ENCODE assay signal across 8 cellular contexts in the genomic region with DNA sequence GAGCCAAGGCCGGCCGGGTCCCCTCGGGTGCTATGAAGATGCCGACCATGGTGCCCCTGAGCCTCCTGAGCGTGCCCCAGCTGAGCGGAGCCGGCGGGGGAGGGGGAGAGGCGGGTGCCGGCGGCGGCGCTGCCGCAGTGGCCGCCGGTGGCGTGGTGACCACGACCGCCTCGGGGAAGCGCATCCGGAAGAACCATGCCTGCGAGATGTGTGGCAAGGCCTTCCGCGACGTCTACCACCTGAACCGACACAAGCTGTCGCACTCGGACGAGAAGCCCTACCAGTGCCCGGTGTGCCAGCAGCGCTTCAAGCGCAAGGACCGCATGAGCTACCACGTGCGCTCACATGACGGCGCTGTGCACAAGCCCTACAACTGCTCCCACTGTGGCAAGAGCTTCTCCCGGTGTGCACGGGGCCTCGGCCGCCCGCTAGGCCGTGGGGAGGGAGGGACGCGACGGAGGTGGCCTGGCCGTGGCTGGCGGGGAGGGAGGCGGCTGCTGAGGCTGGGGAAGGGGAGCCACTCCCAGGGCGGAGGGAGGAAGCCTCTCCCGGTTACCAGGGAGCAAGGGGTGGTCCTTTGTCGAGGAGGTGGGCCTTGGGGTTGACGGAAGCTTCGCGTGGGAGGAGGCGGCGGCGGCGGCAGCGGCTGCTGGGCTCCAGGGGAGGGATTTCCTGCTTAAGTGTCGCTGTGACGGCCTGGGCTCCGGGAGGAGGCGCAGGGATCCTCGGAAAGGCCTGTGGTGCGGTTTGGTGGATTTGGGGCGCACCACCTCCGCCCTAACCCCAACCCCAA. TPM values are rescaled to one million over a fixed set of nuclear protein-coding genes. Genes with fewer than 3 reads are reported as not detected.
DNase-seq lines count a peak whose midpoint lies in the region; ATAC-seq and TF ChIP-seq lines count a peak whose summit lies in the region.

No MANE protein-coding gene starts in this region.

- WGBS in endodermal cell (ENCODE audit: insufficient coverage in 1 of 2, insufficient read length in 1 of 2), 2 experiments: 0 to 2% methylated on average over 18 to 69 of the region's 69 CpGs
- 1 to 2% methylated on average over 55 to 69 of the region's 69 CpGs for WGBS in mesodermal cell (ENCODE audit: insufficient coverage in 2 of 2), 2 experiments

- no peaks in the 10 kb centered on the region for H3K27me3 ChIP-seq in NT2/D1 (ENCODE audit: insufficient read depth, insufficient read length)
- H3K27me3 ChIP-seq in endodermal cell (ENCODE audit: control insufficient read depth, insufficient read depth, low read length, poor library complexity, severe bottlenecking): no peaks in the 10 kb centered on the region

- H3K4me1 Mint-ChIP-seq in endodermal cell: peaks cover 47% of the 10 kb centered on the region

- H3K27me3 Mint-ChIP-seq in endodermal cell (ENCODE audit: insufficient read depth): peaks cover under 1% of the 10 kb centered on the region

- no peaks in the 10 kb centered on the region for H3K9me3 ChIP-seq in NT2/D1 (ENCODE audit: insufficient read depth, low read length)
- H3K9me3 ChIP-seq in endodermal cell (ENCODE audit: control insufficient read depth, low read length): no peaks in the 10 kb centered on the region
- H3K9me3 ChIP-seq in mesodermal cell (ENCODE audit: control insufficient read depth, low read length): no peaks in the 10 kb centered on the region

- peak; percentile 61 for TF ChIP-seq CTCF in endodermal cell (conservative IDR thresholded peaks at IDR 0.05)

- H3K4me3 Mint-ChIP-seq in endodermal cell: peak overlapping the region; percentile 84

- H3K4me1 ChIP-seq in NT2/D1 (ENCODE audit: insufficient read depth, insufficient read length) (peaks cover 26% of the 10 kb centered on the region), endodermal cell (ENCODE audit: control insufficient read depth, insufficient read depth, low read length) (peaks cover 19% of the 10 kb centered on the region), mesodermal cell (ENCODE audit: control insufficient read depth, insufficient read depth, low read length, poor library complexity, severe bottlenecking) (peaks cover 31% of the 10 kb centered on the region)

- H3K27ac ChIP-seq in endodermal cell (ENCODE audit: low read depth, low read length): peak overlapping the region; percentile 91
- peak overlapping the region; percentile 80 for H3K27ac ChIP-seq in mesodermal cell (ENCODE audit: low read depth, low read length, severe bottlenecking)

- H3K9me3 Mint-ChIP-seq in endodermal cell: no peaks in the 10 kb centered on the region

- H3K27ac Mint-ChIP-seq in endodermal cell: peak overlapping the region; percentile 94

- DNase-seq in G401 (ENCODE audit: low spot score) (peak; percentile 91), HT1080 (ENCODE audit: low read depth) (peak; percentile 93), NT2/D1 (ENCODE audit: low read depth, low spot score) (no peak), endodermal cell (peak; percentile 92)
- peak; percentile 89 for DNase-seq in activated CD8-positive, alpha-beta memory T cell treated with anti-CD3 and anti-CD28 coated beads, Interleukin-2, amount 50 U/mL, for 4 hours
- peak; percentile 64 for DNase-seq in stimulated activated CD8-positive, alpha-beta memory T cell treated with anti-CD3 and anti-CD28 coated beads, Interleukin-15, amount 100 ng/mL, for 24 hours (ENCODE audit: low read depth)

- peak overlapping the region; percentile 100 for H3K9ac ChIP-seq in NT2/D1 (ENCODE audit: insufficient read length, low read depth)
- peak overlapping the region; percentile 57 for H3K9ac ChIP-seq in endodermal cell (ENCODE audit: extremely low read depth, low read length, poor library complexity, severe bottlenecking)

- H3K36me3 Mint-ChIP-seq in endodermal cell (ENCODE audit: low read depth): peaks cover 30% of the 10 kb centered on the region

- in situ Hi-C loops in G401 (cut with HindIII; ENCODE audit: low sequenced_read_pairs): no loop called here

- H3K4me3 ChIP-seq in NT2/D1 (ENCODE audit: insufficient read length, low read depth) (peak overlapping the region; percentile 100), endodermal cell (ENCODE audit: low read length) (peak overlapping the region; percentile 89), mesodermal cell (ENCODE audit: extremely low read depth, insufficient read depth, low read length, poor library complexity, severe bottlenecking) (peak overlapping the region; percentile 62)

- peaks cover 59% of the 10 kb centered on the region for H3K36me3 ChIP-seq in NT2/D1 (ENCODE audit: insufficient read depth, insufficient read length, low read length)
- peaks cover 43% of the 10 kb centered on the region for H3K36me3 ChIP-seq in endodermal cell (ENCODE audit: control insufficient read depth, insufficient read depth, low read length)
- H3K36me3 ChIP-seq in mesodermal cell (ENCODE audit: control insufficient read depth, insufficient read depth, low read length): peaks cover 40% of the 10 kb centered on the region

- no peak for ATAC-seq in HG03469 (IDR thresholded peaks at IDR 0.05; ENCODE audit: unreplicated experiment)

RNA-seq across cellular contexts. Expression of a gene that starts 1.3 kb away (rescaled TPM):
- total RNA-seq in G401 (2014; rRNA removed; shearing (Covaris generic)): 469 and 478 TPM in 2 replicates
- total RNA-seq in HT1080 (2014; rRNA removed; shearing (Covaris generic)): 289 and 412 TPM in 2 replicates
- polyA plus RNA-seq in HT1080 (2015; cell fraction: cytosol; rRNA removed): 167 and 168 TPM in 2 replicates
- 109 and 141 TPM in 2 replicates for polyA plus RNA-seq in HT1080 (2015; cell fraction: nucleus; rRNA removed)
- total RNA-seq in endodermal cell: 100 to 1,000 TPM; 320 to 325 TPM
- polyA plus RNA-seq in endodermal cell (2013, experiment 1 of 2): 377 TPM
- 347 TPM for polyA plus RNA-seq in endodermal cell (2013, experiment 2 of 2)
- 311 TPM for polyA plus RNA-seq in mesodermal cell (2013, experiment 1 of 2)
- 290 TPM for polyA plus RNA-seq in mesodermal cell (2013, experiment 2 of 2)

RNA-seq across cellular contexts. Expression of a gene that starts 4.4 kb away (rescaled TPM):
- total RNA-seq in G401 (2014; rRNA removed; shearing (Covaris generic)): 4.7 and 6.2 TPM in 2 replicates
- 0.60 and 4.5 TPM in 2 replicates for total RNA-seq in HT1080 (2014; rRNA removed; shearing (Covaris generic))
- 0.44 and 1.7 TPM in 2 replicates for polyA plus RNA-seq in HT1080 (2015; cell fraction: cytosol; rRNA removed)
- 9.0 and 12.0 TPM in 2 replicates for polyA plus RNA-seq in HT1080 (2015; cell fraction: nucleus; rRNA removed)
- 10 to 100 TPM in 1 of 2 donors, 1 to 10 TPM in 1; 8.2 to 15.7 TPM for total RNA-seq in endodermal cell
- polyA plus RNA-seq in endodermal cell (2013, experiment 1 of 2): 77.6 TPM
- polyA plus RNA-seq in endodermal cell (2013, experiment 2 of 2): 65.0 TPM
- polyA plus RNA-seq in mesodermal cell (2013, experiment 1 of 2): 32.8 TPM
- 25.6 TPM for polyA plus RNA-seq in mesodermal cell (2013, experiment 2 of 2)

RNA-seq across cellular contexts. Expression of a gene that starts 8.3 kb away (rescaled TPM):
- total RNA-seq in G401 (2014; rRNA removed; shearing (Covaris generic)): 69.9 and 78.4 TPM in 2 replicates
- 51.3 and 56.5 TPM in 2 replicates for total RNA-seq in HT1080 (2014; rRNA removed; shearing (Covaris generic))
- 39.9 and 40.3 TPM in 2 replicates for polyA plus RNA-seq in HT1080 (2015; cell fraction: cytosol; rRNA removed)
- polyA plus RNA-seq in HT1080 (2015; cell fraction: nucleus; rRNA removed): 26.5 and 32.5 TPM in 2 replicates
- 10 to 100 TPM; 43.0 to 65.7 TPM for total RNA-seq in endodermal cell
- 92.4 TPM for polyA plus RNA-seq in endodermal cell (2013, experiment 1 of 2)
- polyA plus RNA-seq in endodermal cell (2013, experiment 2 of 2): 77.4 TPM
- polyA plus RNA-seq in mesodermal cell (2013, experiment 1 of 2): 50.1 TPM
- 40.6 TPM for polyA plus RNA-seq in mesodermal cell (2013, experiment 2 of 2)

RNA-seq across cellular contexts. Expression of a gene that starts 12.6 kb away (rescaled TPM):
- 17.2 and 32.7 TPM in 2 replicates for total RNA-seq in G401 (2014; rRNA removed; shearing (Covaris generic))
- total RNA-seq in HT1080 (2014; rRNA removed; shearing (Covaris generic)): 96.4 and 101 TPM in 2 replicates
- 62.6 and 63.6 TPM in 2 replicates for polyA plus RNA-seq in HT1080 (2015; cell fraction: cytosol; rRNA removed)
- 226 TPM in 2 replicates for polyA plus RNA-seq in HT1080 (2015; cell fraction: nucleus; rRNA removed)
- 1 to 10 TPM; 3.0 to 8.0 TPM for total RNA-seq in endodermal cell
- polyA plus RNA-seq in endodermal cell (2013, experiment 1 of 2): 6.1 TPM
- 4.1 TPM for polyA plus RNA-seq in endodermal cell (2013, experiment 2 of 2)
- polyA plus RNA-seq in mesodermal cell (2013, experiment 1 of 2): 6.5 TPM
- polyA plus RNA-seq in mesodermal cell (2013, experiment 2 of 2): 6.7 TPM

RNA-seq across cellular contexts. Expression of a gene that starts 17.1 kb away (rescaled TPM):
- 169 and 171 TPM in 2 replicates for total RNA-seq in G401 (2014; rRNA removed; shearing (Covaris generic))
- 120 and 122 TPM in 2 replicates for total RNA-seq in HT1080 (2014; rRNA removed; shearing (Covaris generic))
- 67.4 and 77.5 TPM in 2 replicates for polyA plus RNA-seq in HT1080 (2015; cell fraction: cytosol; rRNA removed)
- 210 and 217 TPM in 2 replicates for polyA plus RNA-seq in HT1080 (2015; cell fraction: nucleus; rRNA removed)
- 100 to 1,000 TPM in 1 of 2 donors, 10 to 100 TPM in 1; 94.7 to 130 TPM for total RNA-seq in endodermal cell
- polyA plus RNA-seq in endodermal cell (2013, experiment 1 of 2): 146 TPM
- 138 TPM for polyA plus RNA-seq in endodermal cell (2013, experiment 2 of 2)
- polyA plus RNA-seq in mesodermal cell (2013, experiment 1 of 2): 88.2 TPM
- polyA plus RNA-seq in mesodermal cell (2013, experiment 2 of 2): 82.6 TPM
